Comparison of ENCODE assay signal across 9 cellular contexts in the genomic region with DNA sequence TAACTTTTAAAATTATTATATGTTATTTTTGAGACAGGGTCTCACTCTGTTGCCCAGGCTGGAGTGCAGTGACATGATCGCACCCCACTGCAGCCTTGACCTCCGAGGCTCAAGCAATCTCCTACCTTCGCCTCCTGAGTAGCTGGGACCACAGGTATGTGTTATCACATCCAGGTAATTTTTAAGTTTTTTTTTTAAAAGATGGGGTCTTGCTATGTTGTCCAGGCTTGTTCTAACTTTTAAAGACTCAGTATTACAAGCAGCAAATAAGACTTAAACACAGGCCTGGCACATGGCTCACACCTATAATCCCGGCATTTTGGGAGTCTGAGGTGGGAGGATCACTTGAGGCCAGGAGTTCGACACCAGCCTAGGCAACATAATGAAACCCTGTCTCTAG.
"Had no signal": no experiment of that assay in that cellular context is flagged by ENCODE, and none has a peak within 500 bp of the region (broad histone marks: within the 10 kb centered on the region; RNA-seq: fewer than 3 reads in every experiment).

No MANE protein-coding gene starts in this region.

- H3K4me2 ChIP-seq: KMS-11 had no signal

- H3K27ac ChIP-seq: GM23248, HL-60, KMS-11 had no signal

- H3K4me3 ChIP-seq: GM23248 had no signal

- FAIRE-seq: H54 had no signal

- H3K9me3 Mint-ChIP-seq: H9, HFFc6 had no signal

- H3K9ac ChIP-seq: GM23248, KMS-11 had no signal

- H2AFZ ChIP-seq: GM23248 had no signal

- H3K27ac Mint-ChIP-seq: H9, HFFc6 had no signal

- DNase-seq: GM23248, GOT3, H9, HCEC 1CT, HFFc6, KBM-7 had no signal

- H3K4me3 Mint-ChIP-seq: H9, HFFc6 had no signal
